ENCODE assay signal across 8 cellular contexts in genomic region chr2:232550351-232551261, GRCh38. TPM values are rescaled to one million over a fixed set of nuclear protein-coding genes. Genes with fewer than 3 reads are reported as not detected.
DNase-seq lines count a peak whose midpoint lies in the region; ATAC-seq and TF ChIP-seq lines count a peak whose summit lies in the region.

TSS of gene EIF4E2 (plus strand) at chr2:232550689. CDS start at chr2:232550725, 36 bp downstream.
TSS of gene TIGD1 (minus strand) at chr2:232550557. CDS start at chr2:232549882, 675 bp downstream.

- H3K27ac ChIP-seq in foreskin keratinocyte (peak within 1 kb of the TSS; percentile 94), neural progenitor cell (peak within 1 kb of the TSS; percentile 81)

- TF ChIP-seq CTCF in foreskin keratinocyte (conservative IDR thresholded peaks at IDR 0.05), result peak; percentile 40
- peak; percentile 39 for TF ChIP-seq CTCF in neural progenitor cell (IDR thresholded peaks at IDR 0.05)

- H3K9me3 ChIP-seq in HAP-1, result peaks cover 3% of the 10 kb centered on the region; the same call in 1 of the 2 replicates
- peaks cover 5% of the 10 kb centered on the region for H3K9me3 ChIP-seq in MG63
- no peaks in the 10 kb centered on the region for H3K9me3 ChIP-seq in neural progenitor cell (ENCODE audit: low read depth)

- peaks cover 19% of the 10 kb centered on the region for H3K9me3 Mint-ChIP-seq in neural progenitor cell

- no peaks in the 10 kb centered on the region for H3K27me3 ChIP-seq in HAP-1 (ENCODE audit: low read depth)
- no peaks in the 10 kb centered on the region for H3K27me3 ChIP-seq in MG63
- no peaks in the 10 kb centered on the region for H3K27me3 ChIP-seq in foreskin keratinocyte
- H3K27me3 ChIP-seq in neural progenitor cell, result no peaks in the 10 kb centered on the region

- peak within 1 kb of the TSS; percentile 93 for H3K4me3 ChIP-seq in HAP-1
- peak within 1 kb of the TSS; percentile 100 for H3K4me3 ChIP-seq in MG63
- peak within 1 kb of the TSS; percentile 58 for H3K4me3 ChIP-seq in neural progenitor cell

- peak within 1 kb of the TSS; percentile 99 for H3K4me3 Mint-ChIP-seq in neural progenitor cell

- H3K36me3 ChIP-seq in HAP-1 (replicated peaks) (peaks cover 27% of the 10 kb centered on the region), MG63 (peaks cover 42% of the 10 kb centered on the region), neural progenitor cell (no peaks in the 10 kb centered on the region)

- H3K4me1 Mint-ChIP-seq in neural progenitor cell, result peaks cover 15% of the 10 kb centered on the region

- H3K9ac ChIP-seq in neural progenitor cell, result peak within 1 kb of the TSS; percentile 72

- H3K4me1 ChIP-seq in HAP-1 (peaks cover 11% of the 10 kb centered on the region), foreskin keratinocyte (no peaks in the 10 kb centered on the region), neural progenitor cell (peaks cover 4% of the 10 kb centered on the region)

- H3K79me2 ChIP-seq in neural progenitor cell (ENCODE audit: low read depth), result peaks cover 76% of the 10 kb centered on the region

- peaks cover 11% of the 10 kb centered on the region for H3F3A ChIP-seq in neural progenitor cell (ENCODE audit: low read depth)

- in situ Hi-C loops in HAP-1 (cut with MboI; ENCODE audit: low sequenced_read_pairs), result no loop called here

- DNase-seq in GF-D8 (lab: John Stamatoyannopoulos, UW) (peak; percentile 72), HAP-1 (ENCODE audit: low spot score in 2 of 2) (peak; percentile 85 to 95), MG63 (peak; percentile 95), SHP77 (lab: John Stamatoyannopoulos, UW) (peak; percentile 78 to 93), activated gamma-delta T cell treated with Interleukin-2 at 50 U/mL for 16 hours (peak; percentile 88), foreskin keratinocyte (peak; percentile 67 to 84), neural progenitor cell (ENCODE audit: low spot score) (peak; percentile 98), stromal cell of bone marrow (ENCODE audit: low read depth) (peak; percentile 83)

- peaks cover 33% of the 10 kb centered on the region for H4K20me1 ChIP-seq in neural progenitor cell (ENCODE audit: low read depth)

- peaks cover 4% of the 10 kb centered on the region for H3K27me3 Mint-ChIP-seq in neural progenitor cell (ENCODE audit: insufficient read depth, low read depth)

- H3K4me2 ChIP-seq in neural progenitor cell, result peak within 1 kb of the TSS; percentile 84

- peak within 1 kb of the TSS; percentile 98 for H3K27ac Mint-ChIP-seq in neural progenitor cell

- peaks cover 39% of the 10 kb centered on the region for H3K36me3 Mint-ChIP-seq in neural progenitor cell

- ATAC-seq in foreskin keratinocyte, result peak; percentile 89

- peak within 1 kb of the TSS; percentile 40 for H2AFZ ChIP-seq in neural progenitor cell (replicated peaks)

RNA-seq across cellular contexts. Expression of gene EIF4E2, which starts in this region (rescaled TPM):
- 96.4 and 110 TPM in 2 replicates for total RNA-seq in MG63 (2014; rRNA removed; shearing (Covaris generic); ENCODE audit: low replicate concordance)
- total RNA-seq in foreskin keratinocyte, result 74.7 and 79.2 TPM in 2 replicates
- polyA plus RNA-seq in foreskin keratinocyte, result 83.3 and 84.4 TPM in 2 replicates
- 72.5 and 97.0 TPM in 2 replicates for total RNA-seq in neural progenitor cell (ENCODE audit: low replicate concordance)

RNA-seq across cellular contexts. Expression of gene TIGD1, which starts in this region (rescaled TPM):
- 6.7 and 10.0 TPM in 2 replicates for total RNA-seq in MG63 (2014; rRNA removed; shearing (Covaris generic); ENCODE audit: low replicate concordance)
- total RNA-seq in foreskin keratinocyte, result 1.4 and 2.1 TPM in 2 replicates
- polyA plus RNA-seq in foreskin keratinocyte, result 0.58 and 0.68 TPM in 2 replicates
- total RNA-seq in neural progenitor cell (ENCODE audit: low replicate concordance), result 12.2 and 14.6 TPM in 2 replicates

Comparison
In these comparisons a context has a peak if more than half of its experiments do, and no peak if none do; other contexts are left out.
1. Peak in every context shown above with its lines: DNase-seq, ATAC-seq, H3K4me3 ChIP-seq and H3K27ac ChIP-seq.